In the genomic region with DNA sequence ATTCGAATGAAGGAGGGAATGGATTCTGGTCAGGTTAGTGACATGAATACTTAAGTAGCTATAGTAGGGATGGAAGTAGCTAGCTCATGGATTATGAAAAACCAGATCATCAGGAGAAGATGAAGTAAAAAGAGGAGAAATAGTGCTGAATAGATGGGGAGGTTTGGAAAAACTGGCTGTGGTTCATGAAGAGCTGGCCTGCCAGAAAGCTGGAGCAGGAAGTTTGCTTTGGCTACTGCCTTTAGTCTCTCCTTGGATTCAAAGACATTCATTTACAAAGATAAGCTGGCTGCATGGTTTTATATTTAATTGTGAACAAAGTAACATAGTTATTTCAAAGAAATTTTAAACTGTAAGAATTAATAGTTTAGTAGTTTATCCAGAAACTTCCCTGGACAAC, we compare ENCODE assay signal across 29 cellular contexts.
"Had no signal": no experiment of that assay in that cellular context is flagged by ENCODE, and none has a peak within 500 bp of the region (broad histone marks: within the 10 kb centered on the region; RNA-seq: fewer than 3 reads in every experiment).

No MANE protein-coding gene starts in this region.

- H3K4me3 ChIP-seq: coronary artery, gastroesophageal sphincter, heart right ventricle, lung, pancreas, smooth muscle cell, thyroid gland, vagina had no signal

- H3K4me3 Mint-ChIP-seq: memory B cell; natural killer cell treated with Interleukin-12 subunit alpha and Interleukin-12 subunit beta and Interleukin-15 and Interleukin-18, amount 100 ng/mL, for 72 hours; neural crest cell; stimulated activated naive CD8-positive, alpha-beta T cell treated with anti-CD3 and anti-CD28 coated beads, Interleukin-15, amount 100 ng/mL, for 72 hours had no signal

- H3K4me1 ChIP-seq: foreskin keratinocyte, gastroesophageal sphincter, pancreas, thyroid gland, vagina had no signal

- H3K27ac Mint-ChIP-seq: memory B cell; natural killer cell treated with Interleukin-12 subunit alpha and Interleukin-12 subunit beta and Interleukin-15 and Interleukin-18, amount 100 ng/mL, for 72 hours; stimulated activated naive CD8-positive, alpha-beta T cell treated with anti-CD3 and anti-CD28 coated beads, Interleukin-15, amount 100 ng/mL, for 72 hours had no signal

- H3K9me3 ChIP-seq: gastroesophageal sphincter, neutrophil, pancreas, thyroid gland, vagina had no signal

- FAIRE-seq: endothelial cell of umbilical vein, islet of Langerhans, pancreas had no signal

- H3K36me3 Mint-ChIP-seq: memory B cell had no signal

- DNase-seq: dermis blood vessel endothelial cell; effector memory CD4-positive, alpha-beta T cell; erythroblast; foreskin keratinocyte; hippocampal formation; left cardiac atrium; pancreas; retina; stimulated activated CD4-positive, alpha-beta T cell treated with anti-CD3 and anti-CD28 coated beads, Interleukin-12 subunit alpha, Interleukin-12 subunit beta, amount 100 ng/mL, for 4 hours; stimulated activated CD4-positive, alpha-beta T cell treated with anti-CD3 and anti-CD28 coated beads, Interleukin-1b, Interleukin-23, amount 100 ng/mL, for 48 hours; stimulated activated CD4-positive, alpha-beta T cell treated with anti-CD3 and anti-CD28 coated beads, Interleukin-4, amount 100 ng/mL, for 1 hour; stimulated activated CD8-positive, alpha-beta memory T cell treated with anti-CD3 and anti-CD28 coated beads, Interleukin-4, amount 100 ng/mL, for 48 hours; stimulated activated naive CD4-positive, alpha-beta T cell; stimulated activated naive CD8-positive, alpha-beta T cell treated with anti-CD3 and anti-CD28 coated beads, Interleukin-15, amount 100 ng/mL, for 72 hours; thyroid gland; trophoblast cell had no signal

- ATAC-seq: foreskin keratinocyte; gastroesophageal sphincter; heart right ventricle; natural killer cell treated with Interleukin-12 subunit alpha and Interleukin-12 subunit beta and Interleukin-15 and Interleukin-18, amount 100 ng/mL, for 72 hours; pancreas; sciatic nerve; stimulated activated naive CD8-positive, alpha-beta T cell treated with anti-CD3 and anti-CD28 coated beads, Interleukin-15, amount 100 ng/mL, for 72 hours had no signal

- H3K27me3 ChIP-seq: foreskin keratinocyte, gastroesophageal sphincter, heart right ventricle, neutrophil, pancreas, thyroid gland, vagina had no signal

- H3K27ac ChIP-seq: coronary artery, foreskin keratinocyte, gastroesophageal sphincter, heart right ventricle, neutrophil, pancreas, thyroid gland, vagina had no signal

- H3K4me1 Mint-ChIP-seq: memory B cell; stimulated activated naive CD8-positive, alpha-beta T cell treated with anti-CD3 and anti-CD28 coated beads, Interleukin-15, amount 100 ng/mL, for 72 hours had no signal

- H3K36me3 ChIP-seq: gastroesophageal sphincter, heart right ventricle, neutrophil, pancreas, thyroid gland, vagina had no signal

- H3K4me2 ChIP-seq: smooth muscle cell had no signal

- H3K27me3 Mint-ChIP-seq: memory B cell; natural killer cell treated with Interleukin-12 subunit alpha and Interleukin-12 subunit beta and Interleukin-15 and Interleukin-18, amount 100 ng/mL, for 72 hours; stimulated activated naive CD8-positive, alpha-beta T cell treated with anti-CD3 and anti-CD28 coated beads, Interleukin-15, amount 100 ng/mL, for 72 hours had no signal
